8 cellular contexts compared by ENCODE assay signal in genomic region chr16:54285414-54286066, GRCh38. TPM values are rescaled to one million over a fixed set of nuclear protein-coding genes. Genes with fewer than 3 reads are reported as not detected.
DNase-seq lines count a peak whose midpoint lies in the region; ATAC-seq and TF ChIP-seq lines count a peak whose summit lies in the region.

No MANE protein-coding gene starts in this region.

- H3K4me1 ChIP-seq in BLaER1 (peaks cover 37% of the 10 kb centered on the region), body of pancreas (peaks cover 68% of the 10 kb centered on the region), liver (ENCODE audit: control insufficient read depth in 4 of 4, insufficient read depth in 4 of 4, low read length in 3 of 4) (peaks cover 36 to 69% (median 45%) of the 10 kb centered on the region in 4 donors)

- H3K27ac ChIP-seq in BLaER1 (no peak overlapping the region), KOPT-K1 (ENCODE audit: low read depth, low read length, poor library complexity, severe bottlenecking) (peak overlapping the region; percentile 81), body of pancreas (peak overlapping the region in 3 of 4 donors; percentile 54 to 78 (median 66)), liver (ENCODE audit: low read depth in 1 of 2, low read length in 2 of 2) (no peak overlapping the region)

- intact Hi-C loops in body of pancreas (cut with DNase I), result no loop called here

- no peak for DNase-seq in body of pancreas
- no peak for DNase-seq in T-cell
- no peak for DNase-seq in islet precursor cell
- DNase-seq in NCI-H2029 (lab: John Stamatoyannopoulos, UW), result no peak

- peaks cover 42 to 76% of the 10 kb centered on the region in 2 donors for H3K27me3 Mint-ChIP-seq in T-cell

- no peak overlapping the region for H3K27ac Mint-ChIP-seq in T-cell

- H3K4me2 ChIP-seq in BLaER1, result peak overlapping the region; percentile 91

- H3K4me3 ChIP-seq in BLaER1 (peak overlapping the region; percentile 62), body of pancreas (peak overlapping the region in 1 of 2 donors; percentile 42), liver (ENCODE audit: low read depth in 1 of 3, low read length in 3 of 3) (peak overlapping the region in 2 of 3 donors; percentile 20 to 51)

- no peaks in the 10 kb centered on the region for H3K9me3 Mint-ChIP-seq in T-cell

- no peaks in the 10 kb centered on the region for H3K36me3 Mint-ChIP-seq in T-cell

- POLR2A ChIA-PET in T-cell (lab: Charles Lee), result interaction anchor here in 1 of 2 donors (0.6 kb wide), 1 partner anchor 44 kb away, joined by 12 read pairs; no protein-coding TSS in a partner anchor

- WGBS in body of pancreas, 2 donors, result 0 to 2% methylated on average over 1 to 61 of the region's 74 CpGs
- WGBS in liver, result 3% methylated on average over 74 of the region's 74 CpGs

- no peaks in the 10 kb centered on the region for H3K36me3 ChIP-seq in BLaER1
- peaks cover 23% of the 10 kb centered on the region for H3K36me3 ChIP-seq in KOPT-K1 (ENCODE audit: insufficient read depth, low read length)
- H3K36me3 ChIP-seq in body of pancreas (replicated peaks in 1 of 2; ENCODE audit: insufficient read depth in 1 of 2, low read depth in 2 of 2), result no peaks in the 10 kb centered on the region
- no peaks in the 10 kb centered on the region for H3K36me3 ChIP-seq in liver (ENCODE audit: control insufficient read depth in 4 of 4, insufficient read depth in 3 of 4, low read depth in 1 of 4, low read length in 3 of 4)

- ATAC-seq in body of pancreas, result no peak
- ATAC-seq in GM21529 (IDR thresholded peaks at IDR 0.05; ENCODE audit: unreplicated experiment), result no peak
- no peak for ATAC-seq in T-cell (replicated peaks in 1 of 4)

- CTCF ChIA-PET in T-cell (lab: Charles Lee), result no interaction called here

- no peak for TF ChIP-seq POLR2A in body of pancreas (IDR thresholded peaks at IDR 0.05)

- H3K27me3 ChIP-seq in BLaER1 (peaks cover 100% of the 10 kb centered on the region), body of pancreas (peaks cover 0 to 39% of the 10 kb centered on the region in 2 donors), liver (ENCODE audit: control insufficient read depth in 4 of 4, insufficient read depth in 4 of 4, low read length in 3 of 4) (peaks cover 8 to 27% (median 14%) of the 10 kb centered on the region in 4 donors)

- peaks cover 33 to 40% (median 35%) of the 10 kb centered on the region in 3 donors for H3K4me1 Mint-ChIP-seq in T-cell

- TF ChIP-seq RAD21 in liver (IDR thresholded peaks at IDR 0.05), result no peak

- H3K4me3 Mint-ChIP-seq in T-cell, result peak overlapping the region in 1 of 3 donors; percentile 62

- TF ChIP-seq CTCF in body of pancreas (IDR thresholded peaks at IDR 0.05) (peak in 1 of 7 experiments; percentile 11), liver (IDR thresholded peaks at IDR 0.05; ENCODE audit: low read depth, low read length, missing input control) (no peak)

- H3K9ac ChIP-seq in BLaER1 (no peak overlapping the region), liver (ENCODE audit: low read depth in 1 of 2, low read length in 2 of 2) (no peak overlapping the region)

- H4K20me1 ChIP-seq in BLaER1, result peaks cover 86% of the 10 kb centered on the region

- peaks cover 24% of the 10 kb centered on the region; the same call in 1 of the 2 replicates for H3K9me3 ChIP-seq in BLaER1
- peaks cover 9% of the 10 kb centered on the region for H3K9me3 ChIP-seq in KOPT-K1 (ENCODE audit: insufficient read depth, low read length, poor library complexity, severe bottlenecking)
- no peaks in the 10 kb centered on the region for H3K9me3 ChIP-seq in body of pancreas
- peaks cover 0 to 3% (median 0%) of the 10 kb centered on the region in 4 donors for H3K9me3 ChIP-seq in liver (ENCODE audit: control insufficient read depth in 4 of 4, low read length in 3 of 4)

TF ChIP-seq in liver, 16 proteins besides CTCF, POLR2A, EP300 and RAD21:
- TF ChIP-seq YY1 (IDR thresholded peaks at IDR 0.05) (no peak), MAX (IDR thresholded peaks at IDR 0.05) (no peak), FOXA1 (IDR thresholded peaks at IDR 0.05) (no peak), EGR1 (IDR thresholded peaks at IDR 0.05; ENCODE audit: low read depth in 2 of 2) (no peak), RXRA (IDR thresholded peaks at IDR 0.05) (no peak), NR2F2 (IDR thresholded peaks at IDR 0.05) (no peak), TAF1 (conservative IDR thresholded peaks at IDR 0.05) (no peak), JUND (IDR thresholded peaks at IDR 0.05) (no peak), GABPA (IDR thresholded peaks at IDR 0.05 in 1 of 2, conservative IDR thresholded peaks at IDR 0.05 in 1 of 2) (no peak), SP1 (IDR thresholded peaks at IDR 0.05) (no peak), HNF4G (IDR thresholded peaks at IDR 0.05) (no peak), REST (IDR thresholded peaks at IDR 0.05) (no peak), ZBTB33 (IDR thresholded peaks at IDR 0.05) (no peak), HNF4A (conservative IDR thresholded peaks at IDR 0.05) (no peak)

RNA-seq across cellular contexts. Expression of gene IRX3, which starts 1.0 kb away (rescaled TPM):
- total RNA-seq in body of pancreas (1 to 10 TPM; 1.6 to 2.6 TPM), liver (under 1 TPM in 1 of 2 donors, not detected in 1; 0.59 TPM), T-cell (under 1 TPM in 2 of 5 donors, not detected in 3; 0.19 to 0.35 TPM)
- polyA plus RNA-seq in liver, result under 1 TPM in 1 of 2 donors, not detected in 1; 0.53 TPM

Comparison
In these comparisons a context has a peak if more than half of its experiments do, and no peak if none do; other contexts are left out.
1. H3K27ac ChIP-seq: peak in KOPT-K1 (single experiment) and body of pancreas (3 of 4); none in BLaER1 (single experiment) and liver (0 of 2).